Comparison of ENCODE assay signal across 32 cellular contexts in the genomic region with DNA sequence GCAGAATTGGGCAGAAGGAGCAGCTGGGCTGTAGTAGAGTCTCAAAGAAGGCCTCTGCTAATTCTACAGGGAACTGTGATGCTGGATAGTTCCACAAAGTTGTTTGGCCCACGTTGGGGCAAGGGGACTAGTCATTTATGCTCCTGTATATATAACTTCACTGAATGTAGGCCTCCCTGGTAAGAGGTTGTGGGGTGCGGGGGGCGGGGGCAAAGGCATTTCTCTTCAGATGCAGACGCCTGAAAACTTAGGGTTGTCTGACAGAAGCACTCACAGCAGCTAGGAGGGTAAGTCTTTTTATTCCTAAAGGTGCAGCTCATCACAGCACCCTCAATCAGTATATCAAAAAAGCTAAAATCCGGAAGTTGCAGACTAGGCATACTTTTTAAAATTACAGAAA.
"Had no signal": no experiment of that assay in that cellular context is flagged by ENCODE, and none has a peak within 500 bp of the region (broad histone marks: within the 10 kb centered on the region; RNA-seq: fewer than 3 reads in every experiment).

No MANE protein-coding gene starts in this region.

- ATAC-seq: activated CD8-positive, alpha-beta memory T cell treated with anti-CD3 and anti-CD28 coated beads, Interleukin-2, amount 10 ng/mL, durations not matched to agents 7 days and 5 days; activated naive CD8-positive, alpha-beta T cell treated with anti-CD3 and anti-CD28 coated beads, Interleukin-2, amount 50 U/mL, for 24 hours; Right ventricle myocardium inferior; SK-N-SH treated with all-trans-retinoic acid at 6 μM for 48 hours had no signal

- H3K27ac ChIP-seq: PC-9, RWPE1, VCaP had no signal

- H3K4me2 ChIP-seq: PC-9 had no signal

- DNase-seq: activated CD4-positive, alpha-beta memory T cell treated with anti-CD3 and anti-CD28 coated beads, Interleukin-2, amount 10 ng/mL, durations not matched to agents 7 days and 5 days; activated CD4-positive, alpha-beta T cell treated with anti-CD3 and anti-CD28 coated beads for 1 hour; activated CD4-positive, alpha-beta T cell treated with anti-CD3 and anti-CD28 coated beads for 48 hours; activated CD4-positive, CD25-positive, alpha-beta regulatory T cell; activated CD8-positive, alpha-beta memory T cell treated with anti-CD3 and anti-CD28 coated beads for 24 hours; activated CD8-positive, alpha-beta memory T cell treated with anti-CD3 and anti-CD28 coated beads, Interleukin-2, amount 10 ng/mL, durations not matched to agents 7 days and 5 days; activated CD8-positive, alpha-beta memory T cell treated with anti-CD3 and anti-CD28 coated beads, Interleukin-2, amount 50 U/mL, for 48 hours; activated effector memory CD4-positive, alpha-beta T cell treated with Interleukin-2 at 50 U/mL for 16 hours; activated naive CD4-positive, alpha-beta T cell treated with anti-CD3 and anti-CD28 coated beads, Interleukin-2, amount 10 ng/mL, durations not matched to agents 7 days and 5 days; activated naive CD8-positive, alpha-beta T cell treated with anti-CD3 and anti-CD28 coated beads, Interleukin-2, amount 50 U/mL, for 24 hours; activated T-cell treated with anti-CD3 and anti-CD28 coated beads, Interleukin-2, amount 50 U/mL, for 48 hours; anterior cingulate cortex; caudate nucleus; cerebellar nuclear complex; NCI-H1105; NCI-H1417 treated with DMSO at 0.1 percent for 48 hours; NCI-H187 treated with DMSO at 0.1 percent for 48 hours; NCI-H2081; NCI-H226; NCI-H524 treated with DMSO at 0.1 percent for 48 hours; NK-92 treated with Interleukin-12 subunit alpha and Interleukin-12 subunit beta, amount 100 ng/mL, for 24 hours; PC-9; SIG-M5; T-helper 1 cell; T-helper 2 cell; T-helper 9 cell had no signal

- FAIRE-seq: bronchial epithelial cell, RCC 7860 had no signal

- H3K4me3 ChIP-seq: PC-9 had no signal

- H2AFZ ChIP-seq: PC-9 had no signal
